Comparison of ENCODE assay signal across 1 cellular context in genomic region chr11:9461068-9461759, GRCh38.
TF ChIP-seq lines count a peak whose summit lies in the region.

No MANE protein-coding gene starts in this region.

TF ChIP-seq in HepG2, 621 proteins besides CTCF, POLR2A, EP300 and RAD21 (continued from another document and continues in another):
- TF ChIP-seq, protein P1, sequence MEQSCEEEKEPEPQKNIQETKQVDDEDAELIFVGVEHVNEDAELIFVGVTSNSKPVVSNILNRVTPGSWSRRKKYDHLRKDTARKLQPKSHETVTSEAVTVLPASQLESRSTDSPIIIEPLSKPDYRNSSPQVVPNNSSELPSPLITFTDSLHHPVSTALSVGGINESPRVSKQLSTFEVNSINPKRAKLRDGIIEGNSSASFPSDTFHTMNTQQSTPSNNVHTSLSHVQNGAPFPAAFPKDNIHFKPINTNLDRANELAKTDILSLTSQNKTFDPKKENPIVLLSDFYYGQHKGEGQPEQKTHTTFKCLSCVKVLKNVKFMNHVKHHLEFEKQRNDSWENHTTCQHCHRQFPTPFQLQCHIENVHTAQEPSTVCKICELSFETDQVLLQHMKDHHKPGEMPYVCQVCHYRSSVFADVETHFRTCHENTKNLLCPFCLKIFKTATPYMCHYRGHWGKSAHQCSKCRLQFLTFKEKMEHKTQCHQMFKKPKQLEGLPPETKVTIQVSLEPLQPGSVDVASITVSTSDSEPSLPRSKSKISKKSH (CRISPR knock-in tag; IDR thresholded peaks at IDR 0.05; ENCODE audit: borderline replicate concordance): no peak; the same call in 1 of the 2 replicates
- TF ChIP-seq KAT8 (CRISPR knock-in tag; IDR thresholded peaks at IDR 0.05) (no peak; the same call in none of the 2 replicates), NFE2L2 (IDR thresholded peaks at IDR 0.05; ENCODE audit: low read length) (0 out of 2 replicates have a peak, but pooled peaks have one; percentile 10), ZSCAN25 (CRISPR knock-in tag; IDR thresholded peaks at IDR 0.05) (0 out of 2 replicates have a peak, but pooled peaks have one; percentile 45), ZNF7 (CRISPR knock-in tag; IDR thresholded peaks at IDR 0.05) (no peak), RARG (CRISPR knock-in tag; IDR thresholded peaks at IDR 0.05; ENCODE audit: low read depth) (no peak), ZFP91 (CRISPR knock-in tag; IDR thresholded peaks at IDR 0.05; ENCODE audit: borderline replicate concordance) (peak; percentile 16; the same call in 1 of the 2 replicates), ZNF687 (CRISPR knock-in tag; IDR thresholded peaks at IDR 0.05) (peak; percentile 71), ZNF780A (CRISPR knock-in tag; IDR thresholded peaks at IDR 0.05) (no peak), JUND (CRISPR knock-in tag; IDR thresholded peaks at IDR 0.05) (no peak), ZNF691 (CRISPR knock-in tag; IDR thresholded peaks at IDR 0.05; ENCODE audit: borderline replicate concordance, low read depth) (no peak), ARHGAP35 (CRISPR knock-in tag; IDR thresholded peaks at IDR 0.05; ENCODE audit: borderline replicate concordance) (no peak), ZNF235 (CRISPR knock-in tag; IDR thresholded peaks at IDR 0.05; ENCODE audit: borderline replicate concordance) (0 out of 2 replicates have a peak, but pooled peaks have one; percentile 48), JARID2 (CRISPR knock-in tag; IDR thresholded peaks at IDR 0.05; ENCODE audit: insufficient replicate concordance) (no peak), XBP1 (CRISPR knock-in tag; IDR thresholded peaks at IDR 0.05) (no peak), CENPX (CRISPR knock-in tag; IDR thresholded peaks at IDR 0.05) (no peak), MAZ (IDR thresholded peaks at IDR 0.05; ENCODE audit: borderline replicate concordance, low read depth, low read length) (peak; percentile 40; the same call in 1 of the 2 replicates), MAZ (CRISPR knock-in tag; IDR thresholded peaks at IDR 0.05; ENCODE audit: low read depth) (peak; percentile 47; the same call in 1 of the 2 replicates), KDM5B (CRISPR knock-in tag; IDR thresholded peaks at IDR 0.05; ENCODE audit: borderline replicate concordance) (peak; percentile 56; the same call in 1 of the 2 replicates), RERE (CRISPR knock-in tag; IDR thresholded peaks at IDR 0.05; ENCODE audit: low read depth) (peak; percentile 30; the same call in 1 of the 2 replicates), STAT6 (CRISPR knock-in tag; IDR thresholded peaks at IDR 0.05; ENCODE audit: borderline replicate concordance) (no peak), SIX1 (CRISPR knock-in tag; IDR thresholded peaks at IDR 0.05; ENCODE audit: borderline replicate concordance) (peak; percentile 41; the same call in 1 of the 2 replicates), HDAC6 (IDR thresholded peaks at IDR 0.05; ENCODE audit: low read depth, low read length) (no peak), TRIM24 (CRISPR knock-in tag; IDR thresholded peaks at IDR 0.05) (no peak), ZNF737 (CRISPR knock-in tag; IDR thresholded peaks at IDR 0.05; ENCODE audit: borderline replicate concordance) (no peak), MED8 (CRISPR knock-in tag; IDR thresholded peaks at IDR 0.05; ENCODE audit: insufficient replicate concordance) (peak; percentile 35), MBNL3 (CRISPR knock-in tag; conservative IDR thresholded peaks at IDR 0.05) (no peak), TAF15 (IDR thresholded peaks at IDR 0.05; ENCODE audit: low read depth, low read length, poor library complexity, severe bottlenecking) (no peak), ZNF33A (CRISPR knock-in tag; IDR thresholded peaks at IDR 0.05; ENCODE audit: borderline replicate concordance) (no peak), SNAPC2 (CRISPR knock-in tag; IDR thresholded peaks at IDR 0.05) (no peak), MYNN (CRISPR knock-in tag; IDR thresholded peaks at IDR 0.05; ENCODE audit: low read depth) (0 out of 2 replicates have a peak, but pooled peaks have one; percentile 31), HDAC2 (CRISPR knock-in tag; IDR thresholded peaks at IDR 0.05) (no peak), E2F1 (CRISPR knock-in tag; IDR thresholded peaks at IDR 0.05) (no peak; the same call in 1 of the 2 replicates), THAP11 (CRISPR knock-in tag; IDR thresholded peaks at IDR 0.05) (no peak), MAFK (conservative IDR thresholded peaks at IDR 0.05 in 1 of 2, IDR thresholded peaks at IDR 0.05 in 1 of 2; ENCODE audit: low read length in 2 of 2) (peak; percentile 41 to 45; a peak in 2 of 4 replicates)
- TF ChIP-seq, protein P2, sequence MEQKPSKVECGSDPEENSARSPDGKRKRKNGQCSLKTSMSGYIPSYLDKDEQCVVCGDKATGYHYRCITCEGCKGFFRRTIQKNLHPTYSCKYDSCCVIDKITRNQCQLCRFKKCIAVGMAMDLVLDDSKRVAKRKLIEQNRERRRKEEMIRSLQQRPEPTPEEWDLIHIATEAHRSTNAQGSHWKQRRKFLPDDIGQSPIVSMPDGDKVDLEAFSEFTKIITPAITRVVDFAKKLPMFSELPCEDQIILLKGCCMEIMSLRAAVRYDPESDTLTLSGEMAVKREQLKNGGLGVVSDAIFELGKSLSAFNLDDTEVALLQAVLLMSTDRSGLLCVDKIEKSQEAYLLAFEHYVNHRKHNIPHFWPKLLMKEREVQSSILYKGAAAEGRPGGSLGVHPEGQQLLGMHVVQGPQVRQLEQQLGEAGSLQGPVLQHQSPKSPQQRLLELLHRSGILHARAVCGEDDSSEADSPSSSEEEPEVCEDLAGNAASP (CRISPR knock-in tag; IDR thresholded peaks at IDR 0.05; ENCODE audit: borderline replicate concordance): 0 out of 2 replicates have a peak, but pooled peaks have one; percentile 31
- TF ChIP-seq, protein P3, sequence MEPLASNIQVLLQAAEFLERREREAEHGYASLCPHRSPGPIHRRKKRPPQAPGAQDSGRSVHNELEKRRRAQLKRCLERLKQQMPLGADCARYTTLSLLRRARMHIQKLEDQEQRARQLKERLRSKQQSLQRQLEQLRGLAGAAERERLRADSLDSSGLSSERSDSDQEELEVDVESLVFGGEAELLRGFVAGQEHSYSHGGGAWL (CRISPR knock-in tag; IDR thresholded peaks at IDR 0.05): peak; percentile 66
- TF ChIP-seq, protein P4, sequence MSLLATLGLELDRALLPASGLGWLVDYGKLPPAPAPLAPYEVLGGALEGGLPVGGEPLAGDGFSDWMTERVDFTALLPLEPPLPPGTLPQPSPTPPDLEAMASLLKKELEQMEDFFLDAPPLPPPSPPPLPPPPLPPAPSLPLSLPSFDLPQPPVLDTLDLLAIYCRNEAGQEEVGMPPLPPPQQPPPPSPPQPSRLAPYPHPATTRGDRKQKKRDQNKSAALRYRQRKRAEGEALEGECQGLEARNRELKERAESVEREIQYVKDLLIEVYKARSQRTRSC (CRISPR knock-in tag; IDR thresholded peaks at IDR 0.05; ENCODE audit: low read depth): no peak
